20 cellular contexts compared by ENCODE assay signal in the genomic region with DNA sequence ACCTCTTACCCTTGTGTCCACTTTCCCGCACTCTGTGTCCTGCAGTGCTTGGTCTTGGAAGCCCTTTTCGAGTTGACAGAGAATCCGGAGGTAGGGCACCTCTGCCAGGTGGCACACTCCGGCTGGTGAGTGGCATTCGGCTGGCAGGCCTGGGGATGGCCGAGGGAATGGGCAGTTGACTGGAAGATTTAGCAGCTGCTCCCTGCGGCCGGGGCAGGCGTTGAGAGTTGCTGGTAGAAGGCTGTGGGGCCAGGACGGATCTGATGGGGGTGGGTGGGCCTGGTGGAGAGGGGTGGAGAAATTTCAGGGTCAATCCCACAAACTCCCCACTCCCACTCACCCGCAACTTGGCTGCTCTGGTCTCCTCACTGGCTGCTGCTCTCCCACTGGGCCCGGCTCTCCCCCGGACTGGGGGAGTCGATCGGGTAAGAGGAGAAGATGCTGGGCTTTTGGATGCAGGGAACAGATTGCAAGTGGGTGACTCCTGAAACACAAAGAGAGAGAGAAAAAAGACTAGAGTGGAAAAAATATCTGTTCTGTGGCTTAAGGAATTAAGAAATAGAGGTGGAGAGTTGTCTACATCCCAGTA.
DNase-seq lines count a peak whose midpoint lies in the region; ATAC-seq and TF ChIP-seq lines count a peak whose summit lies in the region.
"Had no signal": no experiment of that assay in that cellular context is flagged by ENCODE, and none has a peak within 500 bp of the region (broad histone marks: within the 10 kb centered on the region; RNA-seq: fewer than 3 reads in every experiment).

No MANE protein-coding gene starts in this region.

- H3K4me2 ChIP-seq in DND-41 (ENCODE audit: insufficient read depth, low read length) (peak overlapping the region; percentile 83; the same call in 1 of the 2 replicates), Loucy (ENCODE audit: low read depth, low read length, poor library complexity, severe bottlenecking) (peak overlapping the region; percentile 94)

- H3K9me2 ChIP-seq in Loucy (replicated peaks; ENCODE audit: low read depth, low read length) = no peaks in the 10 kb centered on the region

- H3K27ac ChIP-seq in DND-41 (ENCODE audit: low read length) = no peak overlapping the region
- peak overlapping the region; percentile 88 for H3K27ac ChIP-seq in neutrophil
- H3K27ac ChIP-seq: ovary had no signal

- H3K4me1 ChIP-seq in DND-41 (ENCODE audit: insufficient read depth, low read length) (peaks cover 26% of the 10 kb centered on the region), Loucy (ENCODE audit: insufficient read depth, low read length, poor library complexity, severe bottlenecking) (peaks cover 41% of the 10 kb centered on the region), neutrophil (ENCODE audit: control insufficient read depth in 1 of 2, insufficient read depth in 1 of 2, low read depth in 1 of 2, low read length in 1 of 2) (peaks cover 36 to 41% of the 10 kb centered on the region in 2 experiments)

- no peaks in the 10 kb centered on the region for H3K9me3 Mint-ChIP-seq in dendritic cell treated with granulocyte-macrophage colony-stimulating factor and Interleukin-4, amounts not matched to agents 40 ng/mL and 50 ng/mL, for 4 days

- no peaks in the 10 kb centered on the region for H3K27me3 ChIP-seq in DND-41 (ENCODE audit: insufficient read depth, low read length, poor library complexity)
- no peaks in the 10 kb centered on the region for H3K27me3 ChIP-seq in Loucy (ENCODE audit: insufficient read depth, low read length, poor library complexity, severe bottlenecking)
- H3K27me3 ChIP-seq in neutrophil = no peaks in the 10 kb centered on the region
- H3K27me3 ChIP-seq: ascending aorta, ovary, sigmoid colon had no signal

- H3K27ac Mint-ChIP-seq in dendritic cell treated with granulocyte-macrophage colony-stimulating factor and Interleukin-4, amounts not matched to agents 40 ng/mL and 50 ng/mL, for 4 days = peak overlapping the region; percentile 30
- H3K27ac Mint-ChIP-seq: B cell had no signal

- H3K79me2 ChIP-seq in DND-41 (ENCODE audit: insufficient read depth, low read length) (peaks cover 19% of the 10 kb centered on the region), Loucy (ENCODE audit: insufficient read depth, low read length) (peaks cover 35% of the 10 kb centered on the region)

- peaks cover 40% of the 10 kb centered on the region for H3K36me3 ChIP-seq in DND-41 (ENCODE audit: insufficient read depth, low read length)
- no peaks in the 10 kb centered on the region for H3K36me3 ChIP-seq in Loucy (ENCODE audit: insufficient read depth, low read length)
- no peaks in the 10 kb centered on the region for H3K36me3 ChIP-seq in neutrophil
- H3K36me3 ChIP-seq: ascending aorta, ovary, sigmoid colon had no signal

- no peak overlapping the region for H2AFZ ChIP-seq in DND-41 (ENCODE audit: low read depth, low read length)
- no peak overlapping the region for H2AFZ ChIP-seq in Loucy (ENCODE audit: low read length)

- H3K4me3 ChIP-seq in DND-41 (ENCODE audit: low read depth in 1 of 2, low read length in 2 of 2) (no peak overlapping the region), Loucy (ENCODE audit: low read length, poor library complexity, severe bottlenecking) (peak overlapping the region; percentile 86), neutrophil (ENCODE audit: low read depth in 1 of 2, low read length in 1 of 2) (no peak overlapping the region)
- H3K4me3 ChIP-seq: ovary, sigmoid colon had no signal

- no peak for DNase-seq in DND-41
- DNase-seq in NCI-H526 treated with DMSO at 0.1 percent for 48 hours (lab: John Stamatoyannopoulos, UW) = no peak
- no peak for DNase-seq in stimulated activated CD4-positive, alpha-beta T cell treated with anti-CD3 and anti-CD28 coated beads, Interleukin-2, amount 100 ng/mL, for 24 hours
- DNase-seq: activated CD4-positive, CD25-positive, alpha-beta regulatory T cell treated with anti-CD3 and anti-CD28 coated beads, Interleukin-2, amount 50 U/mL, for 72 hours; activated gamma-delta T cell; cortex of kidney; NCI-H2081; NCI-H510A treated with DMSO at 0.1 percent for 48 hours; ovary; sigmoid colon; stimulated activated CD4-positive, alpha-beta T cell treated with anti-CD3 and anti-CD28 coated beads, Interleukin-1b, Interleukin-23, amount 100 ng/mL, for 48 hours; T-helper 9 cell had no signal

- intact Hi-C loops in dendritic cell treated with granulocyte-macrophage colony-stimulating factor and Interleukin-4, amounts not matched to agents 40 ng/mL and 50 ng/mL, for 4 days (cut with micrococcal nuclease) = no loop called here

- peaks cover 6% of the 10 kb centered on the region; the same call in 1 of the 2 replicates for H4K20me1 ChIP-seq in DND-41 (ENCODE audit: insufficient read depth, low read length)
- H4K20me1 ChIP-seq in Loucy (ENCODE audit: insufficient read depth, low read length, poor library complexity, severe bottlenecking) = no peaks in the 10 kb centered on the region

- peaks cover 8% of the 10 kb centered on the region for H3K36me3 Mint-ChIP-seq in dendritic cell treated with granulocyte-macrophage colony-stimulating factor and Interleukin-4, amounts not matched to agents 40 ng/mL and 50 ng/mL, for 4 days (ENCODE audit: low read depth)

- TF ChIP-seq CTCF in DND-41 (IDR thresholded peaks at IDR 0.05; ENCODE audit: borderline replicate concordance, extremely low read depth, low read length, poor library complexity, severe bottlenecking) (no peak), Loucy (conservative IDR thresholded peaks at IDR 0.05; ENCODE audit: low read length) (no peak), neutrophil (IDR thresholded peaks at IDR 0.05) (no peak)

- H3F3A ChIP-seq in Loucy (ENCODE audit: low read depth) = no peaks in the 10 kb centered on the region

- H3K27me3 Mint-ChIP-seq in dendritic cell treated with granulocyte-macrophage colony-stimulating factor and Interleukin-4, amounts not matched to agents 40 ng/mL and 50 ng/mL, for 4 days = no peaks in the 10 kb centered on the region

- ATAC-seq in DND-41 (ENCODE audit: insufficient read depth, low read depth) = no peak
- ATAC-seq in HG02759 (IDR thresholded peaks at IDR 0.05; ENCODE audit: unreplicated experiment) = no peak
- ATAC-seq: K562 had no signal

- H3K9me3 ChIP-seq in DND-41 (ENCODE audit: insufficient read depth, low read length, severe bottlenecking) = no peaks in the 10 kb centered on the region
- no peaks in the 10 kb centered on the region for H3K9me3 ChIP-seq in Loucy (ENCODE audit: insufficient read depth, low read depth, low read length)
- H3K9me3 ChIP-seq in neutrophil = no peaks in the 10 kb centered on the region
- H3K9me3 ChIP-seq: ascending aorta, HAP-1, ovary, sigmoid colon had no signal

- no peak overlapping the region for H3K4me3 Mint-ChIP-seq in dendritic cell treated with granulocyte-macrophage colony-stimulating factor and Interleukin-4, amounts not matched to agents 40 ng/mL and 50 ng/mL, for 4 days

- peaks cover 52% of the 10 kb centered on the region for H3K4me1 Mint-ChIP-seq in dendritic cell treated with granulocyte-macrophage colony-stimulating factor and Interleukin-4, amounts not matched to agents 40 ng/mL and 50 ng/mL, for 4 days (ENCODE audit: low read depth)

- H3K9ac ChIP-seq in DND-41 (ENCODE audit: low read depth, low read length) (no peak overlapping the region), Loucy (ENCODE audit: low read depth, low read length, poor library complexity, severe bottlenecking) (peak overlapping the region; percentile 92)
